29 cellular contexts compared by ENCODE assay signal in genomic region chr12:47751561-47751960, GRCh38. TPM values are rescaled to one million over a fixed set of nuclear protein-coding genes. Genes with fewer than 3 reads are reported as not detected.
DNase-seq lines count a peak whose midpoint lies in the region; ATAC-seq, FAIRE-seq and TF ChIP-seq lines count a peak whose summit lies in the region.
"Had no signal": no experiment of that assay in that cellular context is flagged by ENCODE, and none has a peak within 500 bp of the region (broad histone marks: within the 10 kb centered on the region; RNA-seq: fewer than 3 reads in every experiment).

No MANE protein-coding gene starts in this region.

- no peaks in the 10 kb centered on the region for H3K27me3 ChIP-seq in esophagus squamous epithelium
- H3K27me3 ChIP-seq: right atrium auricular region, spleen, tibial nerve had no signal

- H3K27me3 Mint-ChIP-seq in HFFc6 (ENCODE audit: insufficient read depth): peaks cover 2% of the 10 kb centered on the region; the same call in 1 of the 2 replicates
- H3K27me3 Mint-ChIP-seq in stimulated activated memory B cell treated with anti-CD40 and anti-IgM and Interleukin-4, amounts not matched to agents 10 μg/mL and 1 μg/mL and 100 μg/mL, for 72 hours: no peaks in the 10 kb centered on the region
- H3K27me3 Mint-ChIP-seq: activated naive CD4-positive, alpha-beta T cell treated with anti-CD3 and anti-CD28 coated beads, Interleukin-2, amount 50 U/mL, for 24 hours; activated T-helper 17 cell treated with anti-CD3 and anti-CD28 coated beads, Interleukin-2, amount 50 U/mL, for 72 hours had no signal

- CTCF ChIA-PET in RWPE1 (lab: Yijun Ruan, JAX): interaction anchor here (0.9 kb wide), 1 partner anchor 21 kb away, joined by 3 read pairs; no protein-coding TSS in a partner anchor

- no peak for ATAC-seq in stimulated activated memory B cell treated with anti-CD40 and anti-IgM and Interleukin-4, amounts not matched to agents 10 μg/mL and 1 μg/mL and 100 μg/mL, for 72 hours
- ATAC-seq: activated T-helper 17 cell treated with anti-CD3 and anti-CD28 coated beads, Interleukin-2, amount 50 U/mL, for 72 hours; left lobe of liver; natural killer cell treated with Interleukin-12 subunit alpha and Interleukin-12 subunit beta and Interleukin-15 and Interleukin-18, amount 100 ng/mL, for 72 hours had no signal

- peak overlapping the region; percentile 93 for H3K27ac ChIP-seq in RWPE1
- peak overlapping the region in 3 of 4 donors; percentile 89 to 93 (median 92) for H3K27ac ChIP-seq in esophagus squamous epithelium
- H3K27ac ChIP-seq: parathyroid adenoma, tibial nerve had no signal

- H3K27ac Mint-ChIP-seq in HFFc6: peak overlapping the region; percentile 82
- peak overlapping the region; percentile 47 for H3K27ac Mint-ChIP-seq in stimulated activated memory B cell treated with anti-CD40 and anti-IgM and Interleukin-4, amounts not matched to agents 10 μg/mL and 1 μg/mL and 100 μg/mL, for 72 hours
- H3K27ac Mint-ChIP-seq: activated T-helper 17 cell treated with anti-CD3 and anti-CD28 coated beads, Interleukin-2, amount 50 U/mL, for 72 hours; CD4-positive, alpha-beta memory T cell; natural killer cell treated with Interleukin-12 subunit alpha and Interleukin-12 subunit beta and Interleukin-15 and Interleukin-18, amount 100 ng/mL, for 72 hours had no signal

- H3K4me1 Mint-ChIP-seq in HFFc6 (ENCODE audit: low read depth): peaks cover 35% of the 10 kb centered on the region
- peaks cover 68% of the 10 kb centered on the region for H3K4me1 Mint-ChIP-seq in stimulated activated memory B cell treated with anti-CD40 and anti-IgM and Interleukin-4, amounts not matched to agents 10 μg/mL and 1 μg/mL and 100 μg/mL, for 72 hours

- WGBS in esophagus squamous epithelium, 2 donors: 58 to 82% methylated on average over 5 to 7 of the region's 9 CpGs

- H3K9me3 ChIP-seq in esophagus squamous epithelium: no peaks in the 10 kb centered on the region
- H3K9me3 ChIP-seq: right atrium auricular region, spleen, tibial nerve had no signal

- TF ChIP-seq CTCF in HFFc6 (IDR thresholded peaks at IDR 0.05): no peak
- no peak for TF ChIP-seq CTCF in RWPE1 (conservative IDR thresholded peaks at IDR 0.05; ENCODE audit: low read depth)
- TF ChIP-seq CTCF in esophagus squamous epithelium (IDR thresholded peaks at IDR 0.05): no peak

- intact Hi-C loops in esophagus squamous epithelium (cut with DNase I): no loop called here

- no peak for FAIRE-seq in GM12892 (lab: Jason Lieb, UNC)
- FAIRE-seq: endothelial cell of umbilical vein had no signal

- H3K36me3 ChIP-seq in esophagus squamous epithelium: peaks cover under 1 to 57% (median 5%) of the 10 kb centered on the region in 3 donors

- no peak for DNase-seq in HFFc6
- no peak for DNase-seq in RWPE1 (ENCODE audit: low spot score)
- DNase-seq in esophagus squamous epithelium (lab: John Stamatoyannopoulos, UW): no peak
- DNase-seq in NCI-H1105 (lab: John Stamatoyannopoulos, UW): no peak
- DNase-seq in GM12892 (ENCODE audit: insufficient read length): no peak
- no peak for DNase-seq in C1 segment of cervical spinal cord (lab: John Stamatoyannopoulos, UW)
- DNase-seq: activated CD4-positive, alpha-beta T cell treated with anti-CD3 and anti-CD28 coated beads, Interleukin-2, amount 50 U/mL, for 4 hours; activated CD4-positive, CD25-positive, alpha-beta regulatory T cell; activated CD8-positive, alpha-beta memory T cell treated with anti-CD3 and anti-CD28 coated beads, Interleukin-2, amount 50 U/mL, for 4 hours; anterior cingulate cortex; CD4-positive, alpha-beta memory T cell; NCI-H1436; NCI-H2171 treated with DMSO at 0.1 percent for 48 hours; NCI-H524; stimulated activated CD4-positive, alpha-beta T cell treated with anti-CD3 and anti-CD28 coated beads, Interleukin-4, amount 100 ng/mL, for 24 hours; stimulated activated naive CD4-positive, alpha-beta T cell treated with Interleukin-2 at 50 U/mL for 16 hours; T1000 had no signal

- peaks cover 48 to 59% (median 49%) of the 10 kb centered on the region in 3 donors for H3K4me1 ChIP-seq in esophagus squamous epithelium

- TF ChIP-seq POLR2A in esophagus squamous epithelium (IDR thresholded peaks at IDR 0.05) (no peak), GM12892 (IDR thresholded peaks at IDR 0.05; ENCODE audit: low read depth, low read length) (no peak)

- H3K9me3 Mint-ChIP-seq in HFFc6: no peaks in the 10 kb centered on the region
- no peaks in the 10 kb centered on the region for H3K9me3 Mint-ChIP-seq in stimulated activated memory B cell treated with anti-CD40 and anti-IgM and Interleukin-4, amounts not matched to agents 10 μg/mL and 1 μg/mL and 100 μg/mL, for 72 hours
- H3K9me3 Mint-ChIP-seq: activated naive CD4-positive, alpha-beta T cell treated with anti-CD3 and anti-CD28 coated beads, Interleukin-2, amount 50 U/mL, for 24 hours; activated T-helper 17 cell treated with anti-CD3 and anti-CD28 coated beads, Interleukin-2, amount 50 U/mL, for 72 hours; CD4-positive, alpha-beta memory T cell; central memory CD8-positive, alpha-beta T cell; natural killer cell treated with Interleukin-12 subunit alpha and Interleukin-12 subunit beta and Interleukin-15 and Interleukin-18, amount 100 ng/mL, for 72 hours had no signal

- POLR2A ChIA-PET in RWPE1 (lab: Yijun Ruan, JAX; ENCODE audit: low non-redundant PET): no interaction called here

- no peaks in the 10 kb centered on the region for H3K36me3 Mint-ChIP-seq in HFFc6 (ENCODE audit: low read depth)
- peaks cover 6% of the 10 kb centered on the region for H3K36me3 Mint-ChIP-seq in stimulated activated memory B cell treated with anti-CD40 and anti-IgM and Interleukin-4, amounts not matched to agents 10 μg/mL and 1 μg/mL and 100 μg/mL, for 72 hours
- H3K36me3 Mint-ChIP-seq: activated naive CD4-positive, alpha-beta T cell treated with anti-CD3 and anti-CD28 coated beads, Interleukin-2, amount 50 U/mL, for 24 hours; CD4-positive, alpha-beta memory T cell; natural killer cell treated with Interleukin-12 subunit alpha and Interleukin-12 subunit beta and Interleukin-15 and Interleukin-18, amount 100 ng/mL, for 72 hours had no signal

- H3K4me3 ChIP-seq in esophagus squamous epithelium: no peak overlapping the region
- H3K4me3 ChIP-seq: right atrium auricular region, spleen, tibial nerve had no signal

- H3K4me3 Mint-ChIP-seq in HFFc6: no peak overlapping the region
- H3K4me3 Mint-ChIP-seq in stimulated activated memory B cell treated with anti-CD40 and anti-IgM and Interleukin-4, amounts not matched to agents 10 μg/mL and 1 μg/mL and 100 μg/mL, for 72 hours: no peak overlapping the region
- H3K4me3 Mint-ChIP-seq: activated naive CD4-positive, alpha-beta T cell treated with anti-CD3 and anti-CD28 coated beads, Interleukin-2, amount 50 U/mL, for 24 hours; activated T-helper 17 cell treated with anti-CD3 and anti-CD28 coated beads, Interleukin-2, amount 50 U/mL, for 72 hours; CD4-positive, alpha-beta memory T cell; central memory CD8-positive, alpha-beta T cell; natural killer cell treated with Interleukin-12 subunit alpha and Interleukin-12 subunit beta and Interleukin-15 and Interleukin-18, amount 100 ng/mL, for 72 hours had no signal

RNA-seq across cellular contexts. Expression of gene RAPGEF3, which starts 7.1 kb away (rescaled TPM):
- total RNA-seq in HFFc6 (2021; fragmentation: NEBNext Ultra II Directional; extraction: Animal tissue kit (Norgen Biotek cat#: 25700)): 1 to 10 TPM; 2.0 to 4.1 (median 3.1) TPM
- total RNA-seq in esophagus squamous epithelium: 10 to 100 TPM; 12.9 to 39.3 (median 22.5) TPM
- 0.59 TPM for polyA plus RNA-seq in GM12892 (2012; ENCODE audit: missing spikeins)

RNA-seq across cellular contexts. Expression of gene SLC48A1, which starts 21.5 kb away (rescaled TPM):
- 10 to 100 TPM; 18.8 to 24.5 (median 21.0) TPM for total RNA-seq in HFFc6 (2021; fragmentation: NEBNext Ultra II Directional; extraction: Animal tissue kit (Norgen Biotek cat#: 25700))
- 10 to 100 TPM; 18.9 to 35.4 (median 25.4) TPM for total RNA-seq in esophagus squamous epithelium
- 2.1 TPM for polyA plus RNA-seq in GM12892 (2012; ENCODE audit: missing spikeins)

RNA-seq across cellular contexts. Expression of gene ENDOU, which starts 26.3 kb away (rescaled TPM):
- total RNA-seq in HFFc6 (2021; fragmentation: NEBNext Ultra II Directional; extraction: Animal tissue kit (Norgen Biotek cat#: 25700)): under 1 TPM in 1 of 6 experiments, not detected in 5; 0.11 TPM
- 100 to 1,000 TPM in 1 of 4 donors, 10 to 100 TPM in 3; 39.8 to 112 (median 46.3) TPM for total RNA-seq in esophagus squamous epithelium
- 0.49 TPM for polyA plus RNA-seq in GM12892 (2012; ENCODE audit: missing spikeins)
- total RNA-seq: CD4-positive, alpha-beta memory T cell; endothelial cell of umbilical vein; left lobe of liver; M059J; natural killer cell treated with Interleukin-12 subunit alpha and Interleukin-12 subunit beta and Interleukin-15 and Interleukin-18, amount 100 ng/mL, for 72 hours had no signal
- polyA plus RNA-seq: CD4-positive, alpha-beta memory T cell; endothelial cell of umbilical vein had no signal

RNA-seq across cellular contexts. Expression of gene RPAP3, which starts 45.7 kb away (rescaled TPM):
- total RNA-seq in HFFc6 (2021; fragmentation: NEBNext Ultra II Directional; extraction: Animal tissue kit (Norgen Biotek cat#: 25700)): 10 to 100 TPM; 26.3 to 43.4 (median 39.0) TPM
- 10 to 100 TPM in 3 of 4 donors, 1 to 10 TPM in 1; 7.7 to 20.3 (median 17.7) TPM for total RNA-seq in esophagus squamous epithelium
- 31.2 TPM for polyA plus RNA-seq in GM12892 (2012; ENCODE audit: missing spikeins)

Comparison
In these comparisons a context has a peak if more than half of its experiments do, and no peak if none do; other contexts are left out.
1. RNA of gene ENDOU, which starts 26.3 kb away (total RNA-seq): 39.8 to 112 TPM in esophagus squamous epithelium; 0.11 TPM in HFFc6; every median in the first group is over 10 times any median in the second.